ENCODE assay signal across 15 cellular contexts in the genomic region with DNA sequence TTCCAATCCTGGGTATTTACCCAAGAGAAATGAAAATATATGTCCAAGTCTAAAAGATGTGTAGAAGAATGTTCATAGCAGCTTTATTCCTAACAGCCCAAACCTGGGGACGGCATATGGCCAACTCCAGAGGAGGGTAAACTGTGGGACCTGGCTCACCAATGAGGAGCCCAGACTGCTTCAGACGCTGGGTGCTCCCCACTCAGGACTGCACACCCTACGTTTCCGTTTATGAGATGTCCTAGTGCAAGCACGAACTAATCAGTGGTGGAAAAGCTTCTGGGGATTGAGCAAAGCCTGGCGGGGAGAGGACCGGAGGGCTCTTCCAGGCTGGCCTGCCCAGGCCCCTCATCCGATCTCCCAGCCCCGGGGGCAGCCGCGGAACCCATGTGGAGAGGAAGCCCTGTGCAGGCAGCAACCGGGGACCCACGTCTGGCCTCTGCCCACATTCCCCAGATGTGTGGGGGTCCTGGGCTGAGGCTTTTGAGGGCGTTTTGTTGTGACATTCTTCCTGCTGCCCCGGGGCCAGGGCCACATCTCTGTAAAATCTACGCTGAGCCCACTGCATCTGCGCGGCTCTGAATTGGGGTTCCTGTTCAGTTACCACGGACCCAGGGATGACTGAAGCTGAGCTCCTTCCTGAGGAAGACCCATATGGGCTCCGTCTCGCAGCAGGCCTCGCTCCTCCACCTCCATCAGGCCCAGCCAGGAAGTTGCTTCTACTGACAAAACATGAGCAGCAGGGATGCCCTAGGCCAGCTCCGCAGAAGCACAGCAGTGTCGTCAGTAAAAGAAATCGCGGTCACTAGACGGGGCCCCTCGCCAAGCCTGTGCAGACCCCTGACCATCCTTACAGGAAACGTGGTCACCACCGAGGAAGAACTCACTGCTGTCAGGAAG.
DNase-seq lines count a peak whose midpoint lies in the region; ATAC-seq, FAIRE-seq and TF ChIP-seq lines count a peak whose summit lies in the region.
"Had no signal": no experiment of that assay in that cellular context is flagged by ENCODE, and none has a peak within 500 bp of the region (broad histone marks: within the 10 kb centered on the region; RNA-seq: fewer than 3 reads in every experiment).

No MANE protein-coding gene starts in this region.

- H3K9me3 ChIP-seq in right lobe of liver (no peaks in the 10 kb centered on the region), HepG2 (ENCODE audit: low read length) (no peaks in the 10 kb centered on the region; the same call in none of the 2 replicates), adrenal gland (replicated peaks in 1 of 3) (no peaks in the 10 kb centered on the region), vagina (no peaks in the 10 kb centered on the region)
- H3K9me3 ChIP-seq: prostate gland had no signal

- ATAC-seq in right lobe of liver (no peak), HepG2 (no peak), omental fat pad (ENCODE audit: low FRiP score) (no peak), HG03442 (IDR thresholded peaks at IDR 0.05; ENCODE audit: unreplicated experiment) (no peak)

- TF ChIP-seq RAD21 in HepG2 (CRISPR knock-in tag; IDR thresholded peaks at IDR 0.05) = no peak

- H3K4me3 ChIP-seq in right lobe of liver = no peak overlapping the region
- H3K4me3 ChIP-seq in HepG2 (replicated peaks in 1 of 3; ENCODE audit: insufficient read depth in 1 of 3, low read depth in 2 of 3, low read length in 3 of 3) = no peak overlapping the region
- no peak overlapping the region for H3K4me3 ChIP-seq in adrenal gland
- H3K4me3 ChIP-seq in vagina = no peak overlapping the region
- H3K4me3 ChIP-seq: prostate gland had no signal

- H3K9ac ChIP-seq in HepG2 (ENCODE audit: insufficient read depth, low read depth, low read length) = no peak overlapping the region

- TF ChIP-seq EP300 in HepG2 (IDR thresholded peaks at IDR 0.05; ENCODE audit: low read depth in 2 of 2, low read length in 2 of 2) = no peak
- no peak for TF ChIP-seq EP300 in HepG2 (CRISPR knock-in tag; IDR thresholded peaks at IDR 0.05; ENCODE audit: borderline replicate concordance)

- WGBS in right lobe of liver (ENCODE audit: insufficient coverage, low coverage, low lambda C conversion rate, missing lambda C conversion rate) = 85% methylated on average over 4 of the region's 30 CpGs
- WGBS in HepG2 (ENCODE audit: low lambda C conversion rate) = 48% methylated on average over 26 of the region's 30 CpGs
- 78 to 85% (median 80%) methylated on average over 19 to 30 of the region's 30 CpGs for WGBS in adrenal gland, 4 donors

- TF ChIP-seq CTCF in right lobe of liver (IDR thresholded peaks at IDR 0.05) (no peak), HepG2 (CRISPR knock-in tag; IDR thresholded peaks at IDR 0.05) (no peak), adrenal gland (IDR thresholded peaks at IDR 0.05) (no peak), omental fat pad (IDR thresholded peaks at IDR 0.05) (no peak), vagina (IDR thresholded peaks at IDR 0.05) (no peak)

- no peak overlapping the region for H3K4me2 ChIP-seq in HepG2 (ENCODE audit: low read depth, low read length)

- H3K27ac ChIP-seq in right lobe of liver (no peak overlapping the region), HepG2 (ENCODE audit: extremely low read length, insufficient read depth, low read length) (no peak overlapping the region), adrenal gland (no peak overlapping the region), vagina (no peak overlapping the region)
- H3K27ac ChIP-seq: prostate gland had no signal

- H2AFZ ChIP-seq in HepG2 (ENCODE audit: low read length) = no peak overlapping the region

- intact Hi-C loops in right lobe of liver (cut with DNase I) = no loop called here
- intact Hi-C loops in HepG2 (cut with micrococcal nuclease; ENCODE audit: unreplicated experiment) = no loop called here
- intact Hi-C loops in adrenal gland (cut with DNase I) = no loop called here
- intact Hi-C loops in vagina (cut with DNase I) = no loop called here

- H3K27me3 ChIP-seq in right lobe of liver (no peaks in the 10 kb centered on the region), HepG2 (ENCODE audit: control insufficient read depth in 1 of 2, insufficient read depth in 2 of 2, low read length in 2 of 2) (peaks cover 21 to 72% of the 10 kb centered on the region in 2 experiments), adrenal gland (no peaks in the 10 kb centered on the region), vagina (no peaks in the 10 kb centered on the region)

- TF ChIP-seq POLR2A in right lobe of liver (IDR thresholded peaks at IDR 0.05) (no peak), HepG2 (IDR thresholded peaks at IDR 0.05; ENCODE audit: insufficient read depth in 1 of 2, low read depth in 2 of 2, low read length in 2 of 2) (no peak), adrenal gland (IDR thresholded peaks at IDR 0.05) (no peak), vagina (IDR thresholded peaks at IDR 0.05) (no peak)

- H3K36me3 ChIP-seq in right lobe of liver (no peaks in the 10 kb centered on the region), HepG2 (replicated peaks in 1 of 2; ENCODE audit: control insufficient read depth in 1 of 2, insufficient read depth in 2 of 2, low read length in 2 of 2) (no peaks in the 10 kb centered on the region), adrenal gland (replicated peaks in 1 of 2) (no peaks in the 10 kb centered on the region), vagina (no peaks in the 10 kb centered on the region)
- H3K36me3 ChIP-seq: prostate gland had no signal

- no peaks in the 10 kb centered on the region for H3K79me2 ChIP-seq in HepG2 (ENCODE audit: insufficient read depth, low read length)

- peak in 2 of 3 donors; percentile 25 to 35 for DNase-seq in right lobe of liver
- DNase-seq in HepG2 (ENCODE audit: low spot score) = no peak
- peak in 4 of 7 donors; percentile 1 to 36 (median 12) for DNase-seq in adrenal gland
- peak; percentile 4 for DNase-seq in omental fat pad (ENCODE audit: low spot score)
- DNase-seq in vagina (ENCODE audit: extremely low spot score in 2 of 2) = peak; percentile 76 to 82
- DNase-seq in activated CD4-positive, alpha-beta T cell treated with anti-CD3 and anti-CD28 coated beads for 48 hours = no peak
- DNase-seq in NCI-H2107 (lab: John Stamatoyannopoulos, UW) = no peak
- DNase-seq: activated naive CD4-positive, alpha-beta T cell treated with Interleukin-2 at 50 U/mL for 16 hours; erythroblast; NCI-H1417 treated with DMSO at 0.1 percent for 48 hours; NCI-H748 treated with DMSO at 0.1 percent for 48 hours; stimulated activated CD4-positive, alpha-beta T cell treated with anti-CD3 and anti-CD28 coated beads, Interleukin-12 subunit alpha, Interleukin-12 subunit beta, amount 100 ng/mL, for 4 hours; stimulated activated naive CD4-positive, alpha-beta T cell had no signal

- H4K20me1 ChIP-seq in HepG2 (ENCODE audit: insufficient read depth, low read length) = no peaks in the 10 kb centered on the region

- CTCF ChIA-PET in HepG2 (lab: Yijun Ruan, JAX; ENCODE audit: low intra/inter-chr PET ratio, low total read pairs) = no interaction called here

- no TSS peak for BruUV-seq in HepG2 (replicated peaks; lab: Mats Ljungman, UMichigan)

- no peak for FAIRE-seq in HepG2 (lab: Jason Lieb, UNC)

- POLR2A ChIA-PET in HepG2 (lab: Yijun Ruan, JAX) = no interaction called here

- no peaks in the 10 kb centered on the region for H3K4me1 ChIP-seq in right lobe of liver
- no peaks in the 10 kb centered on the region for H3K4me1 ChIP-seq in HepG2 (ENCODE audit: insufficient read depth, low read length)
- H3K4me1 ChIP-seq in adrenal gland (replicated peaks in 1 of 2) = no peaks in the 10 kb centered on the region
- no peaks in the 10 kb centered on the region for H3K4me1 ChIP-seq in vagina
- H3K4me1 ChIP-seq: prostate gland had no signal

- in situ Hi-C loops in HepG2 (cut with HindIII; ENCODE audit: extremely low pct_ligation_motif_present, low pct_unique_long_range_greater_than_20kb) = no loop called here

TF ChIP-seq in HepG2, 621 proteins besides CTCF, POLR2A, EP300 and RAD21 (continues in another document):
- TF ChIP-seq PLRG1 (conservative IDR thresholded peaks at IDR 0.05) (no peak), ZBTB7B (CRISPR knock-in tag; IDR thresholded peaks at IDR 0.05) (no peak), ZNF263 (CRISPR knock-in tag; IDR thresholded peaks at IDR 0.05) (no peak), ESRRA (CRISPR knock-in tag; IDR thresholded peaks at IDR 0.05; ENCODE audit: low read depth) (no peak), POLR2AphosphoS2 (IDR thresholded peaks at IDR 0.05; ENCODE audit: low read depth, low read length) (no peak), ZNF274 (CRISPR knock-in tag; IDR thresholded peaks at IDR 0.05) (no peak), ZNF850 (CRISPR knock-in tag; conservative IDR thresholded peaks at IDR 0.05) (no peak), STAG1 (CRISPR knock-in tag; IDR thresholded peaks at IDR 0.05) (no peak), ZNF784 (CRISPR knock-in tag; IDR thresholded peaks at IDR 0.05; ENCODE audit: borderline replicate concordance) (no peak), SRSF1 (optimal IDR thresholded peaks at IDR 0.05; ENCODE audit: low read depth, low read length) (no peak)
- TF ChIP-seq, protein P1, sequence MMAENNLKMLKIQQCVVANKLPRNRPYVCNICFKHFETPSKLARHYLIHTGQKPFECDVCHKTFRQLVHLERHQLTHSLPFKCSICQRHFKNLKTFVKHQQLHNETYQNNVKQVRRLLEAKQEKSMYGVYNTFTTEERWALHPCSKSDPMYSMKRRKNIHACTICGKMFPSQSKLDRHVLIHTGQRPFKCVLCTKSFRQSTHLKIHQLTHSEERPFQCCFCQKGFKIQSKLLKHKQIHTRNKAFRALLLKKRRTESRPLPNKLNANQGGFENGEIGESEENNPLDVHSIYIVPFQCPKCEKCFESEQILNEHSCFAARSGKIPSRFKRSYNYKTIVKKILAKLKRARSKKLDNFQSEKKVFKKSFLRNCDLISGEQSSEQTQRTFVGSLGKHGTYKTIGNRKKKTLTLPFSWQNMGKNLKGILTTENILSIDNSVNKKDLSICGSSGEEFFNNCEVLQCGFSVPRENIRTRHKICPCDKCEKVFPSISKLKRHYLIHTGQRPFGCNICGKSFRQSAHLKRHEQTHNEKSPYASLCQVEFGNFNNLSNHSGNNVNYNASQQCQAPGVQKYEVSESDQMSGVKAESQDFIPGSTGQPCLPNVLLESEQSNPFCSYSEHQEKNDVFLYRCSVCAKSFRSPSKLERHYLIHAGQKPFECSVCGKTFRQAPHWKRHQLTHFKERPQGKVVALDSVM (CRISPR knock-in tag; IDR thresholded peaks at IDR 0.05) = no peak

Comparison
In these comparisons a context has a peak if more than half of its experiments do, and no peak if none do; other contexts are left out.
1. DNase-seq: peak in right lobe of liver (2 of 3), adrenal gland (4 of 7), omental fat pad (single experiment) and vagina (2 of 2); none in HepG2 (single experiment), activated CD4-positive, alpha-beta T cell treated with anti-CD3 and anti-CD28 coated beads for 48 hours (single experiment) and NCI-H2107 (single experiment).